ENCODE assay signal across 3 cellular contexts in genomic region chr7:107009846-107010203, GRCh38.
TF ChIP-seq lines count a peak whose summit lies in the region.

No MANE protein-coding gene starts in this region.

TF ChIP-seq in SK-N-SH, 30 proteins besides CTCF, POLR2A, EP300 and RAD21:
- TF ChIP-seq TEAD4 (IDR thresholded peaks at IDR 0.05; ENCODE audit: borderline replicate concordance, insufficient read depth) (no peak), RFX5 (IDR thresholded peaks at IDR 0.05; ENCODE audit: low read length) (no peak), GABPA (IDR thresholded peaks at IDR 0.05; ENCODE audit: low read depth) (no peak), REST (IDR thresholded peaks at IDR 0.05; ENCODE audit: low read depth, low read length) (no peak), MXI1 (IDR thresholded peaks at IDR 0.05; ENCODE audit: low read depth, low read length) (no peak), SIN3A (IDR thresholded peaks at IDR 0.05; ENCODE audit: borderline replicate concordance, low read depth, low read length) (no peak), RXRA (IDR thresholded peaks at IDR 0.05; ENCODE audit: borderline replicate concordance, low read depth) (no peak), NRF1 (IDR thresholded peaks at IDR 0.05; ENCODE audit: low read depth, low read length) (no peak), TAF1 (IDR thresholded peaks at IDR 0.05; ENCODE audit: borderline replicate concordance, low read depth, low read length) (no peak), ELF1 (IDR thresholded peaks at IDR 0.05) (no peak)

TF ChIP-seq in SK-N-SH treated with all-trans-retinoic acid at 6 μM for 48 hours, 23 proteins besides CTCF, POLR2A, EP300 and RAD21 (continues in another document):
- no peak for TF ChIP-seq PATZ1 (CRISPR knock-in tag; IDR thresholded peaks at IDR 0.05; ENCODE audit: borderline replicate concordance)
- TF ChIP-seq ZFP30 (CRISPR knock-in tag; IDR thresholded peaks at IDR 0.05) = no peak
- no peak for TF ChIP-seq ZNF70 (CRISPR knock-in tag; IDR thresholded peaks at IDR 0.05)
- no peak for TF ChIP-seq CSDC2 (CRISPR knock-in tag; IDR thresholded peaks at IDR 0.05)
- TF ChIP-seq ZNF565 (CRISPR knock-in tag; conservative IDR thresholded peaks at IDR 0.05; ENCODE audit: low read depth) = no peak
- no peak for TF ChIP-seq TOX (CRISPR knock-in tag; IDR thresholded peaks at IDR 0.05; ENCODE audit: borderline replicate concordance)
- no peak for TF ChIP-seq GLIS3 (CRISPR knock-in tag; IDR thresholded peaks at IDR 0.05)
- TF ChIP-seq TCF4 (CRISPR knock-in tag; IDR thresholded peaks at IDR 0.05; ENCODE audit: borderline replicate concordance) = no peak
- no peak for TF ChIP-seq BACH2 (CRISPR knock-in tag; IDR thresholded peaks at IDR 0.05; ENCODE audit: borderline replicate concordance)
- no peak for TF ChIP-seq POU6F1 (CRISPR knock-in tag; IDR thresholded peaks at IDR 0.05; ENCODE audit: borderline replicate concordance, low read depth)
- TF ChIP-seq ZNF8 (CRISPR knock-in tag; IDR thresholded peaks at IDR 0.05) = no peak
- TF ChIP-seq OSR1 (CRISPR knock-in tag; IDR thresholded peaks at IDR 0.05) = no peak
- TF ChIP-seq CSRNP3 (CRISPR knock-in tag; IDR thresholded peaks at IDR 0.05) = no peak
- TF ChIP-seq PPARA (CRISPR knock-in tag; IDR thresholded peaks at IDR 0.05; ENCODE audit: borderline replicate concordance) = no peak
- TF ChIP-seq TSHZ2 (CRISPR knock-in tag; IDR thresholded peaks at IDR 0.05) = no peak
- TF ChIP-seq ARNTL (CRISPR knock-in tag; IDR thresholded peaks at IDR 0.05; ENCODE audit: borderline replicate concordance, low read depth) = no peak
- TF ChIP-seq SNAI2 (CRISPR knock-in tag; IDR thresholded peaks at IDR 0.05) = no peak
- TF ChIP-seq ZFP3 (CRISPR knock-in tag; IDR thresholded peaks at IDR 0.05) = no peak
- no peak for TF ChIP-seq ESRRG (CRISPR knock-in tag; IDR thresholded peaks at IDR 0.05)

TF ChIP-seq in K562, 482 proteins besides CTCF, POLR2A, EP300 and RAD21 (continues in another document):
- no peak for TF ChIP-seq KHSRP (IDR thresholded peaks at IDR 0.05)
- TF ChIP-seq HLTF (IDR thresholded peaks at IDR 0.05) = 0 out of 2 replicates have a peak, but pooled peaks have one; percentile 7
- TF ChIP-seq ZNF764 (CRISPR knock-in tag; IDR thresholded peaks at IDR 0.05; ENCODE audit: low read depth) = no peak
- 0 out of 2 replicates have a peak, but pooled peaks have one; percentile 5 for TF ChIP-seq ZNF24 (IDR thresholded peaks at IDR 0.05)
- TF ChIP-seq BRD4 (IDR thresholded peaks at IDR 0.05) = 0 out of 2 replicates have a peak, but pooled peaks have one; percentile 49
- TF ChIP-seq SIN3B (IDR thresholded peaks at IDR 0.05; ENCODE audit: low read depth) = 0 out of 2 replicates have a peak, but pooled peaks have one; percentile 1
- peak in 1 of 2 experiments; percentile 18; a peak in 1 of 4 replicates for TF ChIP-seq KDM1A (IDR thresholded peaks at IDR 0.05)
- TF ChIP-seq ZBTB2 (IDR thresholded peaks at IDR 0.05) = 0 out of 2 replicates have a peak, but pooled peaks have one; percentile 29
- peak; percentile 5 for TF ChIP-seq MEIS2 (IDR thresholded peaks at IDR 0.05; ENCODE audit: partially characterized antibody)
- TF ChIP-seq ZFP36 (IDR thresholded peaks at IDR 0.05; ENCODE audit: low read depth, low read length, partially characterized antibody) = no peak
- TF ChIP-seq ASH1L (IDR thresholded peaks at IDR 0.05; ENCODE audit: borderline replicate concordance, low read depth, partially characterized antibody) = peak; percentile 44
- TF ChIP-seq RBM15 (IDR thresholded peaks at IDR 0.05; ENCODE audit: insufficient read depth, low read length) = no peak
- TF ChIP-seq OTX1 (CRISPR knock-in tag; IDR thresholded peaks at IDR 0.05) = 0 out of 2 replicates have a peak, but pooled peaks have one; percentile 13
- peak; percentile 72 to 73 for TF ChIP-seq FOXA3 (CRISPR knock-in tag; conservative IDR thresholded peaks at IDR 0.05 in 1 of 2, IDR thresholded peaks at IDR 0.05 in 1 of 2)
- TF ChIP-seq ZNF444 (CRISPR knock-in tag; IDR thresholded peaks at IDR 0.05) = no peak
- 0 out of 2 replicates have a peak, but pooled peaks have one; percentile 23 for TF ChIP-seq GTF2E2 (tag; IDR thresholded peaks at IDR 0.05)
- 0 out of 2 replicates have a peak, but pooled peaks have one; percentile 5 for TF ChIP-seq SMC3 (conservative IDR thresholded peaks at IDR 0.05; ENCODE audit: insufficient read depth, low read depth, low read length)
- peak; percentile 34; the same call in 1 of the 2 replicates for TF ChIP-seq ZBTB40 (IDR thresholded peaks at IDR 0.05)
- no peak for TF ChIP-seq ZBTB40 (CRISPR knock-in tag; IDR thresholded peaks at IDR 0.05)
- no peak for TF ChIP-seq TAL1 (IDR thresholded peaks at IDR 0.05)
- no peak for TF ChIP-seq MYC (IDR thresholded peaks at IDR 0.05; ENCODE audit: low read depth, low read length)
- TF ChIP-seq MYC (CRISPR knock-in tag; IDR thresholded peaks at IDR 0.05; ENCODE audit: borderline replicate concordance, low read depth) = no peak
- peak in 1 of 2 experiments; percentile 97; a peak in 1 of 4 replicates for TF ChIP-seq KDM4B (IDR thresholded peaks at IDR 0.05; ENCODE audit: borderline replicate concordance in 2 of 2, low read depth in 1 of 2)
- TF ChIP-seq THRAP3 (IDR thresholded peaks at IDR 0.05; ENCODE audit: borderline replicate concordance) = peak; percentile 12; the same call in 1 of the 2 replicates
- TF ChIP-seq RNF219 (CRISPR knock-in tag; IDR thresholded peaks at IDR 0.05) = 0 out of 2 replicates have a peak, but pooled peaks have one; percentile 65
- no peak for TF ChIP-seq ZNF282 (CRISPR knock-in tag; IDR thresholded peaks at IDR 0.05)
- 0 out of 2 replicates have a peak, but pooled peaks have one; percentile 39 for TF ChIP-seq RAD51 (IDR thresholded peaks at IDR 0.05; ENCODE audit: borderline replicate concordance, low read depth)
- TF ChIP-seq CREB3L1 (IDR thresholded peaks at IDR 0.05; ENCODE audit: borderline replicate concordance, low read depth) = no peak
- TF ChIP-seq LEF1 (IDR thresholded peaks at IDR 0.05) = no peak
- TF ChIP-seq FOXK2 (conservative IDR thresholded peaks at IDR 0.05 in 1 of 2, IDR thresholded peaks at IDR 0.05 in 1 of 2; ENCODE audit: low read depth in 2 of 2) = peak; percentile 84 to 91; a peak in 3 of 4 replicates
- TF ChIP-seq ARID3A (IDR thresholded peaks at IDR 0.05; ENCODE audit: borderline replicate concordance, low read depth, low read length) = no peak; the same call in 1 of the 2 replicates
- peak; percentile 35; the same call in 1 of the 2 replicates for TF ChIP-seq NCOA6 (IDR thresholded peaks at IDR 0.05)
